ENCODE assay signal across 8 cellular contexts in genomic region chr1:11012260-11013159, GRCh38.
DNase-seq lines count a peak whose midpoint lies in the region; ATAC-seq and TF ChIP-seq lines count a peak whose summit lies in the region.

TSS of gene TARDBP (plus strand) at chr1:11012654. CDS start at chr1:11013728, 1,074 bp downstream.

- peak; percentile 83 for ATAC-seq in GM21619 (IDR thresholded peaks at IDR 0.05; ENCODE audit: unreplicated experiment)

- no peaks in the 10 kb centered on the region for H3K9me3 ChIP-seq in mucosa of stomach (ENCODE audit: control insufficient read depth, low read length)

- H3K4me1 ChIP-seq in mucosa of stomach (ENCODE audit: control insufficient read depth, insufficient read depth, low read length), result peaks cover 16% of the 10 kb centered on the region

- peak; percentile 96 for TF ChIP-seq POLR2A in erythroblast (IDR thresholded peaks at IDR 0.05; ENCODE audit: low read length)

- TF ChIP-seq EP300 in Ishikawa (IDR thresholded peaks at IDR 0.05; ENCODE audit: borderline replicate concordance), result peak; percentile 83

- no peaks in the 10 kb centered on the region for H3K27me3 ChIP-seq in mucosa of stomach (ENCODE audit: control insufficient read depth, insufficient read depth, low read length)

- H3K36me3 ChIP-seq in mucosa of stomach (ENCODE audit: control insufficient read depth, insufficient read depth, low read length), result peaks cover 4% of the 10 kb centered on the region

- peak within 1 kb of the TSS; percentile 99 for H3K9ac ChIP-seq in mucosa of stomach (ENCODE audit: low read length)

- TF ChIP-seq RAD21 in Ishikawa (IDR thresholded peaks at IDR 0.05; ENCODE audit: low read depth), result no peak

- peak within 1 kb of the TSS; percentile 56 for H3K4me3 ChIP-seq in mucosa of stomach (ENCODE audit: low read length)

- peak; percentile 99 for DNase-seq in DMS153 treated with DMSO at 0.1 percent for 48 hours (lab: John Stamatoyannopoulos, UW; ENCODE audit: unreplicated experiment)
- DNase-seq in OCI-M2 (lab: John Stamatoyannopoulos, UW; ENCODE audit: unreplicated experiment), result peak; percentile 85
- DNase-seq in activated T-cell treated with anti-CD3 and anti-CD28 coated beads, Interleukin-2, amount 50 U/mL, for 1 hour, result peak; percentile 93
- peak; percentile 94 to 97 for DNase-seq in erythroblast (lab: John Stamatoyannopoulos, UW)
- peak; percentile 93 for DNase-seq in stimulated activated CD8-positive, alpha-beta memory T cell treated with anti-CD3 and anti-CD28 coated beads, Interleukin-4, amount 100 ng/mL, for 48 hours

TF ChIP-seq in Ishikawa, 13 proteins besides CTCF, POLR2A, EP300 and RAD21:
- TF ChIP-seq CEBPB (IDR thresholded peaks at IDR 0.05), result no peak
- TF ChIP-seq, protein P1, sequence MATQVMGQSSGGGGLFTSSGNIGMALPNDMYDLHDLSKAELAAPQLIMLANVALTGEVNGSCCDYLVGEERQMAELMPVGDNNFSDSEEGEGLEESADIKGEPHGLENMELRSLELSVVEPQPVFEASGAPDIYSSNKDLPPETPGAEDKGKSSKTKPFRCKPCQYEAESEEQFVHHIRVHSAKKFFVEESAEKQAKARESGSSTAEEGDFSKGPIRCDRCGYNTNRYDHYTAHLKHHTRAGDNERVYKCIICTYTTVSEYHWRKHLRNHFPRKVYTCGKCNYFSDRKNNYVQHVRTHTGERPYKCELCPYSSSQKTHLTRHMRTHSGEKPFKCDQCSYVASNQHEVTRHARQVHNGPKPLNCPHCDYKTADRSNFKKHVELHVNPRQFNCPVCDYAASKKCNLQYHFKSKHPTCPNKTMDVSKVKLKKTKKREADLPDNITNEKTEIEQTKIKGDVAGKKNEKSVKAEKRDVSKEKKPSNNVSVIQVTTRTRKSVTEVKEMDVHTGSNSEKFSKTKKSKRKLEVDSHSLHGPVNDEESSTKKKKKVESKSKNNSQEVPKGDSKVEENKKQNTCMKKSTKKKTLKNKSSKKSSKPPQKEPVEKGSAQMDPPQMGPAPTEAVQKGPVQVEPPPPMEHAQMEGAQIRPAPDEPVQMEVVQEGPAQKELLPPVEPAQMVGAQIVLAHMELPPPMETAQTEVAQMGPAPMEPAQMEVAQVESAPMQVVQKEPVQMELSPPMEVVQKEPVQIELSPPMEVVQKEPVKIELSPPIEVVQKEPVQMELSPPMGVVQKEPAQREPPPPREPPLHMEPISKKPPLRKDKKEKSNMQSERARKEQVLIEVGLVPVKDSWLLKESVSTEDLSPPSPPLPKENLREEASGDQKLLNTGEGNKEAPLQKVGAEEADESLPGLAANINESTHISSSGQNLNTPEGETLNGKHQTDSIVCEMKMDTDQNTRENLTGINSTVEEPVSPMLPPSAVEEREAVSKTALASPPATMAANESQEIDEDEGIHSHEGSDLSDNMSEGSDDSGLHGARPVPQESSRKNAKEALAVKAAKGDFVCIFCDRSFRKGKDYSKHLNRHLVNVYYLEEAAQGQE (IDR thresholded peaks at IDR 0.05; ENCODE audit: low read depth), result 0 out of 2 replicates have a peak, but pooled peaks have one; percentile 3
- TF ChIP-seq TAF1 (IDR thresholded peaks at IDR 0.05; ENCODE audit: low read depth), result peak; percentile 98
- TF ChIP-seq YY1 (IDR thresholded peaks at IDR 0.05; ENCODE audit: low read depth), result peak; percentile 93
- TF ChIP-seq TCF12 (IDR thresholded peaks at IDR 0.05; ENCODE audit: low read depth), result 0 out of 2 replicates have a peak, but pooled peaks have one; percentile 29
- TF ChIP-seq EGR1 (IDR thresholded peaks at IDR 0.05), result peak; percentile 35; the same call in 1 of the 2 replicates
- TF ChIP-seq NFIC (IDR thresholded peaks at IDR 0.05), result peak; percentile 47
- TF ChIP-seq USF1 (IDR thresholded peaks at IDR 0.05), result 0 out of 2 replicates have a peak, but pooled peaks have one; percentile 1
- no peak; the same call in 1 of the 2 replicates for TF ChIP-seq FOXM1 (IDR thresholded peaks at IDR 0.05; ENCODE audit: borderline replicate concordance, low read depth)
- no peak; the same call in 1 of the 2 replicates for TF ChIP-seq CREB1 (IDR thresholded peaks at IDR 0.05; ENCODE audit: low read depth)
- TF ChIP-seq, protein P2, sequence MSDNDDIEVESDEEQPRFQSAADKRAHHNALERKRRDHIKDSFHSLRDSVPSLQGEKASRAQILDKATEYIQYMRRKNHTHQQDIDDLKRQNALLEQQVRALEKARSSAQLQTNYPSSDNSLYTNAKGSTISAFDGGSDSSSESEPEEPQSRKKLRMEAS (IDR thresholded peaks at IDR 0.05), result no peak

Comparison
In these comparisons a context has a peak if more than half of its experiments do, and no peak if none do; other contexts are left out.
1. Peak in every context shown above with its lines: DNase-seq, ATAC-seq and H3K4me3 ChIP-seq.